35 cellular contexts compared by ENCODE assay signal in the genomic region with DNA sequence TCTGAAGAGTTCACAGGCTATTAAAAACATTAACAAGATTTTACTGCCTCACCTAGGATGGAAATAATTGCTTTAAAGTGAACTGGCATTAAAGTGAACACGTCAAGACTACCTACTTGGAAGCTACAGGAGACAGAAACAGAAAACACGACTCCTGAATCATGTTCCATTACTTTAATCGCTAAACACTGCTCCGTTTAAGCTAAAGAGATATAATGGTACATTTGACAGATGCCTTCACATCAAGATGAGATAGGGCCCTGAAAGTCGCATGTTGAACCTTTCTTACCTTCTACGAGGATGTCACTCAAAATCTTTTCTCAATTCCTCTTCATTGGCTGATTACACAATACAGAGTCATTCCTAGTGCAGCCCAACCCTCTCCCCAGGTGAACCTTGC.
"Had no signal": no experiment of that assay in that cellular context is flagged by ENCODE, and none has a peak within 500 bp of the region (broad histone marks: within the 10 kb centered on the region; RNA-seq: fewer than 3 reads in every experiment).

No MANE protein-coding gene starts in this region.

- H3K36me3 ChIP-seq: MG63 had no signal

- H3K9me3 ChIP-seq: MG63 had no signal

- H3K4me2 ChIP-seq: KMS-11 had no signal

- DNase-seq: Karpas-422, Kasumi-1, KG1, MG63, MM.1S, MV-4-11, NCI-H1048, NCI-H1092, NCI-H1092 treated with DMSO at 0.1 percent for 48 hours, NCI-H1105, NCI-H1105 treated with DMSO at 0.1 percent for 48 hours, NCI-H1417, NCI-H1417 treated with DMSO at 0.1 percent for 48 hours, NCI-H1436, NCI-H1436 treated with DMSO at 0.1 percent for 48 hours, NCI-H146, NCI-H1694, NCI-H1694 treated with DMSO at 0.1 percent for 48 hours, NCI-H187, NCI-H187 treated with DMSO at 0.1 percent for 48 hours, NCI-H1930, NCI-H2029, NCI-H2029 treated with DMSO at 0.1 percent for 48 hours, NCI-H2081, NCI-H2081 treated with DMSO at 0.1 percent for 48 hours, NCI-H2107, NCI-H2171, NCI-H2171 treated with DMSO at 0.1 percent for 48 hours, NCI-H2227 treated with DMSO at 0.1 percent for 48 hours, NCI-H226, NCI-H345, NCI-H446, NCI-H446 treated with DMSO at 0.1 percent for 48 hours, NCI-H510A had no signal

- H3K27me3 ChIP-seq: MG63 had no signal

- H3K27ac ChIP-seq: KMS-11 had no signal

- H3K9ac ChIP-seq: KMS-11 had no signal

- H3K4me3 ChIP-seq: MG63 had no signal
